Comparison of ENCODE assay signal across 12 cellular contexts in the genomic region with DNA sequence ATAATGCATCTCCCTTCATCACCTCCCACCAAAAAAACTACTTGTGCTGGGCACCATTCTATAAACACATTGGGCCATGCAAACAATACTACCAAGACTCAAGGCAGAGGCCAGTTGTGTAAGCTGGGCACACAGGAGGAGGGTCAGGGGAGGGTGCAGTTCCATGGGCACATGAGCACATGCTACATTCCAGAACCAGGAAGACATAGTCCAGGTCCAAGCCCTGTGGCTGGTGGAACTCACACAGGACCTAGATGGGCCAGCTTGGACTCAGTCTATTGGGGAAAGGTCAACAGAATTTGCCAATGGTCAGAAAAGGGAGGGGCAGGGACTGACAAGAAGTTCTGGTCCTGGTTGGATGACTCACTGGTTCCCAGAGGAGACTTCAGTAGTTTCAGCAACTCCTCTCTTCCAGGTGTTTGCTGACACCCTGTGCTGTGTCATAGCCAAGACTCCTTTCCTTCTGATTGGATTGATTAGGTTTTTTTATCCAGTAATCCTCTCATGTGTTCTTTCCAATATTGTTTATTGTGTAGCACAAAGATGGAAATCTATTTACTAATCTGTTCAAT.
DNase-seq lines count a peak whose midpoint lies in the region; ATAC-seq and TF ChIP-seq lines count a peak whose summit lies in the region.
"Had no signal": no experiment of that assay in that cellular context is flagged by ENCODE, and none has a peak within 500 bp of the region (broad histone marks: within the 10 kb centered on the region; RNA-seq: fewer than 3 reads in every experiment).

No MANE protein-coding gene starts in this region.

- TF ChIP-seq CTCF in gastroesophageal sphincter (IDR thresholded peaks at IDR 0.05) (no peak), omental fat pad (IDR thresholded peaks at IDR 0.05) (no peak), thyroid gland (IDR thresholded peaks at IDR 0.05) (no peak)

- TF ChIP-seq EP300 in gastroesophageal sphincter (IDR thresholded peaks at IDR 0.05) = no peak

- H3K27me3 ChIP-seq in gastroesophageal sphincter = peaks cover 18% of the 10 kb centered on the region
- no peaks in the 10 kb centered on the region for H3K27me3 ChIP-seq in thyroid gland
- H3K27me3 ChIP-seq: BLaER1 had no signal

- intact Hi-C loops in thyroid gland (cut with DNase I) = no loop called here

- no peaks in the 10 kb centered on the region for H3K9me3 ChIP-seq in gastroesophageal sphincter
- no peaks in the 10 kb centered on the region for H3K9me3 ChIP-seq in thyroid gland
- H3K9me3 ChIP-seq: A549, BLaER1, Caco-2 had no signal

- H3K4me1 ChIP-seq in gastroesophageal sphincter (no peaks in the 10 kb centered on the region), thyroid gland (no peaks in the 10 kb centered on the region)
- H3K4me1 ChIP-seq: A549, BLaER1, Caco-2 had no signal

- H3K36me3 ChIP-seq in gastroesophageal sphincter (no peaks in the 10 kb centered on the region), thyroid gland (no peaks in the 10 kb centered on the region)
- H3K36me3 ChIP-seq: BLaER1 had no signal

- DNase-seq in omental fat pad (ENCODE audit: low spot score) (no peak), thyroid gland (no peak)
- DNase-seq: Caco-2; CD8-positive, alpha-beta memory T cell; H7 had no signal

- H3K27ac ChIP-seq in gastroesophageal sphincter (no peak overlapping the region), thyroid gland (no peak overlapping the region)
- H3K27ac ChIP-seq: A549, BLaER1 had no signal

- no peak for TF ChIP-seq POLR2A in gastroesophageal sphincter (IDR thresholded peaks at IDR 0.05)
- TF ChIP-seq POLR2A in thyroid gland (IDR thresholded peaks at IDR 0.05) = no peak

- H3K4me3 ChIP-seq in gastroesophageal sphincter = no peak overlapping the region
- no peak overlapping the region for H3K4me3 ChIP-seq in thyroid gland (replicated peaks in 1 of 3)
- H3K4me3 ChIP-seq: A549, BLaER1, GM23338 had no signal

- ATAC-seq in esophagus mucosa (peak; percentile 72), gastroesophageal sphincter (peak; percentile 25), omental fat pad (ENCODE audit: low FRiP score) (peak; percentile 43), GM18498 (IDR thresholded peaks at IDR 0.05; ENCODE audit: unreplicated experiment) (no peak), HG03342 (IDR thresholded peaks at IDR 0.05; ENCODE audit: unreplicated experiment) (no peak)
- ATAC-seq: A549, GM23338 had no signal

Comparison
In these comparisons a context has a peak if more than half of its experiments do, and no peak if none do; other contexts are left out.
1. ATAC-seq: peak in esophagus mucosa (single experiment), gastroesophageal sphincter (single experiment) and omental fat pad (single experiment); none in GM18498 (single experiment) and HG03342 (single experiment).